ENCODE assay signal across 1 cellular context in genomic region chr15:51935466-51936118, GRCh38.
TF ChIP-seq lines count a peak whose summit lies in the region.

No MANE protein-coding gene starts in this region.

TF ChIP-seq in GM12878, 131 proteins besides CTCF, POLR2A, EP300 and RAD21 (continued from another document):
- no peak for TF ChIP-seq ELK1 (IDR thresholded peaks at IDR 0.05; ENCODE audit: low read depth, low read length)
- peak; percentile 34; the same call in 1 of the 2 replicates for TF ChIP-seq RUNX3 (IDR thresholded peaks at IDR 0.05; ENCODE audit: low read length)
- no peak for TF ChIP-seq ZZZ3 (IDR thresholded peaks at IDR 0.05; ENCODE audit: control insufficient read depth, insufficient read length, low read depth)
- no peak for TF ChIP-seq TCF7 (IDR thresholded peaks at IDR 0.05; ENCODE audit: borderline replicate concordance)
- TF ChIP-seq ZBTB40 (IDR thresholded peaks at IDR 0.05; ENCODE audit: borderline replicate concordance): no peak
- peak; percentile 85 for TF ChIP-seq JUNB (IDR thresholded peaks at IDR 0.05)
- peak; percentile 51; the same call in 1 of the 2 replicates for TF ChIP-seq MTA2 (IDR thresholded peaks at IDR 0.05; ENCODE audit: low read depth)
- TF ChIP-seq TCF12 (IDR thresholded peaks at IDR 0.05; ENCODE audit: low read depth, low read length): no peak
- no peak for TF ChIP-seq MAX (IDR thresholded peaks at IDR 0.05; ENCODE audit: low read depth, low read length)
- 0 out of 2 replicates have a peak, but pooled peaks have one; percentile 47 for TF ChIP-seq RELB (IDR thresholded peaks at IDR 0.05; ENCODE audit: low read depth)
- TF ChIP-seq NFIC (IDR thresholded peaks at IDR 0.05; ENCODE audit: low read depth, low read length): peak; percentile 56; the same call in 1 of the 2 replicates
- TF ChIP-seq NBN (IDR thresholded peaks at IDR 0.05): 0 out of 2 replicates have a peak, but pooled peaks have one; percentile 18
- TF ChIP-seq BRCA1 (IDR thresholded peaks at IDR 0.05; ENCODE audit: low read depth, low read length): no peak
- TF ChIP-seq ATF3 (IDR thresholded peaks at IDR 0.05; ENCODE audit: borderline replicate concordance, extremely low read depth, low read depth, low read length): no peak
- TF ChIP-seq IRF3 (IDR thresholded peaks at IDR 0.05): no peak
- peak; percentile 40 to 52; a peak in 2 of 4 replicates for TF ChIP-seq IKZF2 (IDR thresholded peaks at IDR 0.05)
- TF ChIP-seq CBFB (IDR thresholded peaks at IDR 0.05; ENCODE audit: low read depth): 0 out of 2 replicates have a peak, but pooled peaks have one; percentile 20
- TF ChIP-seq ATF7 (IDR thresholded peaks at IDR 0.05; ENCODE audit: low read depth): peak; percentile 39
- no peak for TF ChIP-seq JUND (IDR thresholded peaks at IDR 0.05; ENCODE audit: low read depth, low read length)
- TF ChIP-seq SPI1 (IDR thresholded peaks at IDR 0.05; ENCODE audit: borderline replicate concordance, insufficient read depth, low read depth, low read length): peak; percentile 88
- TF ChIP-seq IRF4 (IDR thresholded peaks at IDR 0.05; ENCODE audit: low read depth, low read length): peak; percentile 84
- 0 out of 2 replicates have a peak, but pooled peaks have one; percentile 26 for TF ChIP-seq MTA3 (IDR thresholded peaks at IDR 0.05; ENCODE audit: borderline replicate concordance, low read length)
TF ChIP-seq in GM12878: peak in this region for 18.
